In the genomic region with DNA sequence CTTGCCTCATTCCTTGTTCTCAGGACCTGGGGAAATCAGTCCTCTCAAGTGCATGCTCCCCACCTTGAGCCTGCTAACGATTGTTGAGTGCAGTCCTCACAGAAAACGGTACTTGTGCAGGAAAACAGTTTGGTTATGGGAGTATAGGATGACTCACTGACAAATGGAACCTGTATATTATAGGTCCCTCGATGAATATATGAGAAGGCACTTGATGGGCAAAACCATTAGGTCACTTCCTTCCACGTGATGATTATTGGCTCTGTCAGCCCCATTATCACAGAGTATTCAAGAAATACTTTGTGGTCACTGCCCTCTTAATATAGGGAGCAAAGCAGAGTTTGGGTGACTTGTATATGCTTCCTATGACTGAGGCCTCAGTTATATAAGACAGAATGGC, we compare ENCODE assay signal across 17 cellular contexts. TPM values are rescaled to one million over a fixed set of nuclear protein-coding genes. Genes with fewer than 3 reads are reported as not detected.
DNase-seq lines count a peak whose midpoint lies in the region; ATAC-seq and TF ChIP-seq lines count a peak whose summit lies in the region.
"Had no signal": no experiment of that assay in that cellular context is flagged by ENCODE, and none has a peak within 500 bp of the region (broad histone marks: within the 10 kb centered on the region; RNA-seq: fewer than 3 reads in every experiment).

No MANE protein-coding gene starts in this region.

- no peak overlapping the region for H3K4me3 ChIP-seq in cardiac fibroblast (replicated peaks in 1 of 2; ENCODE audit: low read depth in 2 of 2, low read length in 2 of 2)

- no peak for ATAC-seq in GM21526 (IDR thresholded peaks at IDR 0.05; ENCODE audit: low FRiP score, unreplicated experiment)
- ATAC-seq: naive thymus-derived CD8-positive, alpha-beta T cell had no signal

- TF ChIP-seq CTCF in cardiac fibroblast (IDR thresholded peaks at IDR 0.05; ENCODE audit: low read depth, low read length): no peak

- DNase-seq in DMS79 (lab: John Stamatoyannopoulos, UW) (peak; percentile 14), DMS79 treated with DMSO at 0.1 percent for 48 hours (lab: John Stamatoyannopoulos, UW) (no peak), NCI-H226 (peak; percentile 47), cardiac fibroblast (ENCODE audit: low read depth in 2 of 2) (peak; percentile 23 to 64), pulmonary artery endothelial cell (ENCODE audit: low read depth, low spot score) (peak; percentile 32), SKM-1 (lab: John Stamatoyannopoulos, UW; ENCODE audit: unreplicated experiment) (no peak)
- no peak for DNase-seq in activated CD4-positive, CD25-positive, alpha-beta regulatory T cell (lab: John Stamatoyannopoulos, UW)
- DNase-seq: activated CD4-positive, alpha-beta T cell treated with anti-CD3 and anti-CD28 coated beads, Interleukin-2, amount 50 U/mL, for 4 hours; COR-L47; cortex of kidney; naive thymus-derived CD8-positive, alpha-beta T cell; NCI-H1092 treated with DMSO at 0.1 percent for 48 hours; retina; SHP77 treated with DMSO at 0.1 percent for 48 hours; substantia nigra; T1000 had no signal

RNA-seq across cellular contexts. Expression of gene CCDC17, which starts 6.2 kb away (rescaled TPM):
- 0.53 and 0.95 TPM in 2 replicates for total RNA-seq in pulmonary artery endothelial cell

RNA-seq across cellular contexts. Expression of gene NASP, which starts 33.8 kb away (rescaled TPM):
- 76.9 and 125 TPM in 2 replicates for total RNA-seq in pulmonary artery endothelial cell

Comparison
In these comparisons a context has a peak if more than half of its experiments do, and no peak if none do; other contexts are left out.
1. DNase-seq: peak in DMS79 (single experiment), NCI-H226 (single experiment), cardiac fibroblast (2 of 2) and pulmonary artery endothelial cell (single experiment); none in DMS79 treated with DMSO at 0.1 percent for 48 hours (single experiment), SKM-1 (single experiment) and activated CD4-positive, CD25-positive, alpha-beta regulatory T cell (0 of 4).